Comparison of ENCODE assay signal across 11 cellular contexts in genomic region chr17:1511756-1512321, GRCh38. TPM values are rescaled to one million over a fixed set of nuclear protein-coding genes. Genes with fewer than 3 reads are reported as not detected.
DNase-seq lines count a peak whose midpoint lies in the region; ATAC-seq, FAIRE-seq and TF ChIP-seq lines count a peak whose summit lies in the region.
"Had no signal": no experiment of that assay in that cellular context is flagged by ENCODE, and none has a peak within 500 bp of the region (broad histone marks: within the 10 kb centered on the region; RNA-seq: fewer than 3 reads in every experiment).

No MANE protein-coding gene starts in this region.

- no peak for TF ChIP-seq POLR2A in gastroesophageal sphincter (IDR thresholded peaks at IDR 0.05)

- H3K4me1 ChIP-seq in astrocyte (ENCODE audit: insufficient read depth, low read length), result peaks cover 11% of the 10 kb centered on the region
- peaks cover 9 to 77% (median 37%) of the 10 kb centered on the region in 3 donors for H3K4me1 ChIP-seq in gastroesophageal sphincter
- H3K4me1 ChIP-seq in rectal smooth muscle tissue (ENCODE audit: control insufficient read depth, insufficient read depth, low read length), result peaks cover 24% of the 10 kb centered on the region

- H3K27ac Mint-ChIP-seq in astrocyte (ENCODE audit: unreplicated experiment), result peak overlapping the region; percentile 34
- no peak overlapping the region for H3K27ac Mint-ChIP-seq in effector memory CD8-positive, alpha-beta T cell
- H3K27ac Mint-ChIP-seq: natural killer cell had no signal

- H3K4me1 Mint-ChIP-seq in astrocyte (ENCODE audit: low read depth, unreplicated experiment), result peaks cover 11% of the 10 kb centered on the region
- peaks cover 14 to 15% of the 10 kb centered on the region in 2 donors for H3K4me1 Mint-ChIP-seq in effector memory CD8-positive, alpha-beta T cell (ENCODE audit: low read depth in 2 of 2)

- no peaks in the 10 kb centered on the region for H3K27me3 ChIP-seq in astrocyte (ENCODE audit: insufficient read depth, low read length)
- no peaks in the 10 kb centered on the region for H3K27me3 ChIP-seq in gastroesophageal sphincter
- no peaks in the 10 kb centered on the region for H3K27me3 ChIP-seq in rectal smooth muscle tissue (ENCODE audit: control insufficient read depth, insufficient read depth, low read length)
- H3K27me3 ChIP-seq: BLaER1 had no signal

- no peaks in the 10 kb centered on the region for H3K9me3 ChIP-seq in astrocyte (ENCODE audit: insufficient read depth, low read depth, low read length)
- no peaks in the 10 kb centered on the region for H3K9me3 ChIP-seq in gastroesophageal sphincter
- H3K9me3 ChIP-seq: BLaER1 had no signal

- H3K4me3 ChIP-seq in astrocyte (ENCODE audit: insufficient read depth, low read depth, low read length) (no peak overlapping the region), gastroesophageal sphincter (no peak overlapping the region), rectal smooth muscle tissue (ENCODE audit: low read length) (no peak overlapping the region)
- H3K4me3 ChIP-seq: BLaER1 had no signal

- FAIRE-seq in astrocyte (lab: Jason Lieb, UNC), result no peak
- FAIRE-seq: endometrium had no signal

- no peak overlapping the region for H3K27ac ChIP-seq in astrocyte (ENCODE audit: low read depth, low read length)
- peak overlapping the region; percentile 37 to 99 (median 92) for H3K27ac ChIP-seq in gastroesophageal sphincter
- peak overlapping the region; percentile 74 for H3K27ac ChIP-seq in rectal smooth muscle tissue (ENCODE audit: low read depth, low read length)
- H3K27ac ChIP-seq: BLaER1 had no signal

- WGBS in gastroesophageal sphincter (ENCODE audit: low coverage in 1 of 2), 2 donors, result 22 to 35% methylated on average over 3 to 5 of the region's 7 CpGs

- peaks cover 8% of the 10 kb centered on the region for H4K20me1 ChIP-seq in astrocyte (ENCODE audit: insufficient read depth, low read length)

- peaks cover 7% of the 10 kb centered on the region for H3K36me3 ChIP-seq in astrocyte (ENCODE audit: insufficient read depth, low read length)
- peaks cover 0 to 70% of the 10 kb centered on the region in 2 donors for H3K36me3 ChIP-seq in gastroesophageal sphincter
- peaks cover 25% of the 10 kb centered on the region for H3K36me3 ChIP-seq in rectal smooth muscle tissue (ENCODE audit: control insufficient read depth, insufficient read depth, low read length)

- H3K27me3 Mint-ChIP-seq in astrocyte (ENCODE audit: low read depth, unreplicated experiment), result no peaks in the 10 kb centered on the region
- H3K27me3 Mint-ChIP-seq in effector memory CD8-positive, alpha-beta T cell, result no peaks in the 10 kb centered on the region

- DNase-seq in Ammon's horn (ENCODE audit: low spot score) (peak; percentile 43), astrocyte (ENCODE audit: low read depth) (peak; percentile 18), SHP77 treated with DMSO at 0.1 percent for 48 hours (lab: John Stamatoyannopoulos, UW) (no peak), T-helper 9 cell (no peak), RKO (ENCODE audit: low spot score) (no peak)
- no peak for DNase-seq in effector memory CD8-positive, alpha-beta T cell
- DNase-seq: natural killer cell had no signal

- peaks cover 17% of the 10 kb centered on the region for H3K36me3 Mint-ChIP-seq in astrocyte (ENCODE audit: low read depth, unreplicated experiment)
- H3K36me3 Mint-ChIP-seq in effector memory CD8-positive, alpha-beta T cell (ENCODE audit: insufficient read depth), result peaks cover 52% of the 10 kb centered on the region
- H3K36me3 Mint-ChIP-seq: natural killer cell had no signal

- TF ChIP-seq CTCF in astrocyte (IDR thresholded peaks at IDR 0.05; ENCODE audit: insufficient read depth, low read depth, low read length) (no peak), gastroesophageal sphincter (IDR thresholded peaks at IDR 0.05) (no peak)

- no peak overlapping the region for H3K4me2 ChIP-seq in astrocyte (ENCODE audit: low read length)
- H3K4me2 ChIP-seq: BLaER1 had no signal

- H3K9me3 Mint-ChIP-seq in astrocyte (ENCODE audit: unreplicated experiment), result no peaks in the 10 kb centered on the region
- no peaks in the 10 kb centered on the region for H3K9me3 Mint-ChIP-seq in effector memory CD8-positive, alpha-beta T cell
- H3K9me3 Mint-ChIP-seq: natural killer cell had no signal

- TF ChIP-seq EP300 in gastroesophageal sphincter (IDR thresholded peaks at IDR 0.05), result no peak

- no peak overlapping the region for H3K4me3 Mint-ChIP-seq in astrocyte (ENCODE audit: unreplicated experiment)
- no peak overlapping the region for H3K4me3 Mint-ChIP-seq in effector memory CD8-positive, alpha-beta T cell
- H3K4me3 Mint-ChIP-seq: natural killer cell had no signal

- H2AFZ ChIP-seq in astrocyte (ENCODE audit: low read depth, low read length), result no peak overlapping the region

- peaks cover 14% of the 10 kb centered on the region for H3K79me2 ChIP-seq in astrocyte (ENCODE audit: insufficient read depth, low read length)

- ATAC-seq in gastroesophageal sphincter, result no peak
- no peak for ATAC-seq in effector memory CD8-positive, alpha-beta T cell (replicated peaks)
- ATAC-seq: natural killer cell had no signal

- H3K9ac ChIP-seq in astrocyte (ENCODE audit: low read length) (peak overlapping the region; percentile 16), rectal smooth muscle tissue (ENCODE audit: low read length) (no peak overlapping the region)
- H3K9ac ChIP-seq: BLaER1 had no signal

RNA-seq across cellular contexts. Expression of gene INPP5K, which starts 4.6 kb away (rescaled TPM):
- total RNA-seq in astrocyte, result 26.4 and 26.7 TPM in 2 replicates
- total RNA-seq in gastroesophageal sphincter, result 10 to 100 TPM; 59.6 to 76.0 (median 73.1) TPM

RNA-seq across cellular contexts. Expression of gene MYO1C, which starts 19.4 kb away (rescaled TPM):
- total RNA-seq in astrocyte, result 132 and 134 TPM in 2 replicates
- 100 to 1,000 TPM; 215 to 461 (median 287) TPM for total RNA-seq in gastroesophageal sphincter

RNA-seq across cellular contexts. Expression of gene PITPNA, which starts 50.8 kb away (rescaled TPM):
- total RNA-seq in astrocyte, result 69.1 and 79.3 TPM in 2 replicates
- 10 to 100 TPM; 40.8 to 61.1 (median 45.5) TPM for total RNA-seq in gastroesophageal sphincter

RNA-seq across cellular contexts. Expression of gene CRK, which starts 55.8 kb away (rescaled TPM):
- total RNA-seq in astrocyte (81.1 and 83.5 TPM in 2 replicates), gastroesophageal sphincter (10 to 100 TPM; 72.7 to 98.4 (median 77.2) TPM)

Comparison
In these comparisons a context has a peak if more than half of its experiments do, and no peak if none do; other contexts are left out.
1. DNase-seq: peak in Ammon's horn (single experiment) and astrocyte (single experiment); none in SHP77 treated with DMSO at 0.1 percent for 48 hours (single experiment), T-helper 9 cell (single experiment), effector memory CD8-positive, alpha-beta T cell (0 of 3) and RKO (single experiment).